1 cellular context compared by ENCODE assay signal in the genomic region with DNA sequence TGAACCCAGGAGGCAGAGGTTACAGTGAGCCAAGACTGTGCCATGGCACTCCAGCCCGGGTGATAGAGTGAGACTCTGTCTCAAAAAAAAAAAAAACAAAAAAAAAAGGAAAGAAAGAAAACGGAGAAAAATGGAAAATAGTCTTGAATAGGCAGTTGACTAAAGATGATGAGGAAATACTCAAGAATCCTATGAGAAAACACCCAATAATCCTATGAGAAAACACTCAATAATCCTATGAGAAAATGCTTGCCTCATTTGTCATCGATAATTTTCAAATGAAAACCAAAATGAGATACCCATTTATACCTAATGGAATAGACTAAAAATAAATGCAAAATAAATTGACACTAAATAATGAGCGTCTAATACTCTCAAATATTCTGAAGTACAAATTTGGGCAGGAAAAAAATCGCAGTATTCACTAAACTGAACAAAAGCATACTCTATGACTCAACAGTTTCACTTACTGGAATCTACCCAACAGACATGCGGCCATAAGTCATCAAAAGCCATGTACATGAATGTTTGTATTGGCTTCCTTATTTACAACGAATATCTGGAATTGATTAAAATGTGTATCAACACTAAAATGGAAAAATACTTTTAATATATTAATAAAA.
TF ChIP-seq lines count a peak whose summit lies in the region.

No MANE protein-coding gene starts in this region.

TF ChIP-seq in SK-N-SH treated with all-trans-retinoic acid at 6 μM for 48 hours, 23 proteins besides CTCF, POLR2A, EP300 and RAD21 (continued from another document):
- TF ChIP-seq BACH2 (CRISPR knock-in tag; IDR thresholded peaks at IDR 0.05; ENCODE audit: borderline replicate concordance): no peak
- TF ChIP-seq TOX (CRISPR knock-in tag; IDR thresholded peaks at IDR 0.05; ENCODE audit: borderline replicate concordance): peak; percentile 81; the same call in 1 of the 2 replicates
- TF ChIP-seq ZNF8 (CRISPR knock-in tag; IDR thresholded peaks at IDR 0.05): no peak
TF ChIP-seq in SK-N-SH treated with all-trans-retinoic acid at 6 μM for 48 hours: peak in this region for 4.
